Comparison of ENCODE assay signal across 9 cellular contexts in the genomic region with DNA sequence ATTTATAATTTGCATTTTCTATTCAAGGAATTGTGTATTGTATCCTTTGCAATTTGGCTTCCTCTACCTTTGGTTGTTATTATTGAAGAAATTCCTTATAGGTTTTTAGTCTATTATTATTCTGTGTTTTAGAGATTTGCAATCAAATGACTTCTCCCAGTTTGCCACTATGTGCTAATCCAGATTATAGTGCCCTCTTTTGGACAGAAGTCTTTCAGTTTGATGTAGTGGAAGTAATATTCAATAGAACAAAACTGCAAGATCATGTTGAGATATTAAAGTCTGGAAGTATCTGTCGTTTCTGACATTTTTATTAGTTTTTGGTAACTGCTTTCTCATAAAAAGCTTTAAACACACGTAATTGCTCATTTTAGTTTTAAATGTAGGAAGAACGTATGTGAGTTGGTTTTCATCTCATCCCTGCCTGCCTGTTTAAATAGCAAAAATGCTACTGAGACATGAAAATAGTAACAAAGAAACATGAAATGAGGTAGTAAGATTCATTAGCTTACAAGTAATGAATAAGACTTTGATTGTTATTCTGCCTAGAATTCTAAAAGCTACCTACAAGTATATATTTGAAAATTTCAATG.
DNase-seq lines count a peak whose midpoint lies in the region; ATAC-seq and TF ChIP-seq lines count a peak whose summit lies in the region.
"Had no signal": no experiment of that assay in that cellular context is flagged by ENCODE, and none has a peak within 500 bp of the region (broad histone marks: within the 10 kb centered on the region; RNA-seq: fewer than 3 reads in every experiment).

No MANE protein-coding gene starts in this region.

- no peaks in the 10 kb centered on the region for H3K27me3 ChIP-seq in AG04450 (ENCODE audit: control insufficient read depth, insufficient read depth, low read length)
- H3K27me3 ChIP-seq: right atrium auricular region had no signal

- ATAC-seq in SK-N-SH treated with all-trans-retinoic acid at 6 μM for 48 hours: peak; percentile 57
- ATAC-seq in WTC11: no peak
- no peak for ATAC-seq in GM18520 (IDR thresholded peaks at IDR 0.05; ENCODE audit: unreplicated experiment)

- H3K4me1 Mint-ChIP-seq in immature natural killer cell (no peaks in the 10 kb centered on the region), WTC11 (peaks cover 8% of the 10 kb centered on the region; the same call in 1 of the 2 replicates)

- H3K36me3 Mint-ChIP-seq in immature natural killer cell (peaks cover 34 to 40% (median 39%) of the 10 kb centered on the region in 3 donors), WTC11 (peaks cover 3% of the 10 kb centered on the region)

- CTCF ChIA-PET in AG04450 (lab: Charles Lee) (interaction anchor here (0.5 to 3.1 kb wide), 18 partner anchors 10 to 424 kb away, joined by 3 to 31 read pairs (median 5); no protein-coding TSS in a partner anchor), WTC11 (lab: Charles Lee) (interaction anchor here (1.4 to 2.2 kb wide), 4 partner anchors 7 to 217 kb away, joined by 3 to 8 read pairs (median 4); no protein-coding TSS in a partner anchor)

- H3K4me3 ChIP-seq in AG04450 (ENCODE audit: low read depth, low read length): no peak overlapping the region
- H3K4me3 ChIP-seq: right atrium auricular region had no signal

- H3K27ac Mint-ChIP-seq in immature natural killer cell: no peak overlapping the region
- no peak overlapping the region for H3K27ac Mint-ChIP-seq in WTC11

- H3K27me3 Mint-ChIP-seq in immature natural killer cell (ENCODE audit: low read depth in 3 of 3) (peaks cover 0 to 1% (median 0%) of the 10 kb centered on the region in 3 donors), WTC11 (ENCODE audit: low read depth) (no peaks in the 10 kb centered on the region)

- no peaks in the 10 kb centered on the region for H3K9me3 ChIP-seq in AG04450 (ENCODE audit: control insufficient read depth, insufficient read depth, low read length)
- H3K9me3 ChIP-seq: right atrium auricular region had no signal

- TF ChIP-seq CTCF in AG04450 (IDR thresholded peaks at IDR 0.05; ENCODE audit: low read depth, low read length) (peak; percentile 52), GM13976 (IDR thresholded peaks at IDR 0.05; ENCODE audit: borderline replicate concordance, control extremely low read depth, extremely low read depth, insufficient read depth, missing control alignments) (peak; percentile 16), WTC11 (IDR thresholded peaks at IDR 0.05) (no peak)

- in situ Hi-C loops in GM13976 (cut with MboI; ENCODE audit: low sequenced_read_pairs, unreplicated experiment): loop anchor here (25.0 kb wide), 1 partner anchor 431 kb away; no protein-coding TSS in a partner anchor

- POLR2A ChIA-PET in AG04450 (lab: Yijun Ruan, JAX) (no interaction called here), WTC11 (lab: Charles Lee) (no interaction called here)

- no peak for DNase-seq in AG04450 (ENCODE audit: low read depth, low spot score)
- DNase-seq in GM13976 (ENCODE audit: low spot score): no peak
- peak; percentile 26 to 42 (median 36) for DNase-seq in immature natural killer cell
- DNase-seq in WTC11 (ENCODE audit: low spot score): no peak
- no peak for DNase-seq in stimulated activated CD4-positive, alpha-beta T cell treated with anti-CD3 and anti-CD28 coated beads, Interleukin-15, amount 100 ng/mL, for 24 hours
- DNase-seq in NCI-H2171 treated with DMSO at 0.1 percent for 48 hours (lab: John Stamatoyannopoulos, UW): no peak

- no peak overlapping the region for H3K27ac ChIP-seq in AG04450 (ENCODE audit: low read depth, low read length)
- H3K27ac ChIP-seq: right atrium auricular region had no signal

- H3K4me3 Mint-ChIP-seq in immature natural killer cell: no peak overlapping the region
- H3K4me3 Mint-ChIP-seq in WTC11: no peak overlapping the region

- H3K9me3 Mint-ChIP-seq in immature natural killer cell (no peaks in the 10 kb centered on the region), WTC11 (peaks cover under 1% of the 10 kb centered on the region)

TF ChIP-seq in SK-N-SH treated with all-trans-retinoic acid at 6 μM for 48 hours, 23 proteins besides CTCF, POLR2A, EP300 and RAD21:
- TF ChIP-seq ZC3H10 (CRISPR knock-in tag; IDR thresholded peaks at IDR 0.05) (no peak), ZNF70 (CRISPR knock-in tag; IDR thresholded peaks at IDR 0.05) (no peak), CSDC2 (CRISPR knock-in tag; IDR thresholded peaks at IDR 0.05) (no peak)
TF ChIP-seq in SK-N-SH treated with all-trans-retinoic acid at 6 μM for 48 hours: peak in this region for 0.

TF ChIP-seq in WTC11, 78 proteins besides CTCF, POLR2A, EP300 and RAD21:
- TF ChIP-seq, protein P1, sequence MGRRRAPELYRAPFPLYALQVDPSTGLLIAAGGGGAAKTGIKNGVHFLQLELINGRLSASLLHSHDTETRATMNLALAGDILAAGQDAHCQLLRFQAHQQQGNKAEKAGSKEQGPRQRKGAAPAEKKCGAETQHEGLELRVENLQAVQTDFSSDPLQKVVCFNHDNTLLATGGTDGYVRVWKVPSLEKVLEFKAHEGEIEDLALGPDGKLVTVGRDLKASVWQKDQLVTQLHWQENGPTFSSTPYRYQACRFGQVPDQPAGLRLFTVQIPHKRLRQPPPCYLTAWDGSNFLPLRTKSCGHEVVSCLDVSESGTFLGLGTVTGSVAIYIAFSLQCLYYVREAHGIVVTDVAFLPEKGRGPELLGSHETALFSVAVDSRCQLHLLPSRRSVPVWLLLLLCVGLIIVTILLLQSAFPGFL (CRISPR knock-in tag; IDR thresholded peaks at IDR 0.05; ENCODE audit: borderline replicate concordance): no peak
TF ChIP-seq in WTC11: peak in this region for 0.

Comparison
In these comparisons a context has a peak if more than half of its experiments do, and no peak if none do; other contexts are left out.
1. DNase-seq: peak in immature natural killer cell (3 of 3); none in AG04450 (single experiment), GM13976 (single experiment), WTC11 (single experiment), stimulated activated CD4-positive, alpha-beta T cell treated with anti-CD3 and anti-CD28 coated beads, Interleukin-15, amount 100 ng/mL, for 24 hours (single experiment) and NCI-H2171 treated with DMSO at 0.1 percent for 48 hours (single experiment).